Comparison of ENCODE assay signal across 2 cellular contexts in the genomic region with DNA sequence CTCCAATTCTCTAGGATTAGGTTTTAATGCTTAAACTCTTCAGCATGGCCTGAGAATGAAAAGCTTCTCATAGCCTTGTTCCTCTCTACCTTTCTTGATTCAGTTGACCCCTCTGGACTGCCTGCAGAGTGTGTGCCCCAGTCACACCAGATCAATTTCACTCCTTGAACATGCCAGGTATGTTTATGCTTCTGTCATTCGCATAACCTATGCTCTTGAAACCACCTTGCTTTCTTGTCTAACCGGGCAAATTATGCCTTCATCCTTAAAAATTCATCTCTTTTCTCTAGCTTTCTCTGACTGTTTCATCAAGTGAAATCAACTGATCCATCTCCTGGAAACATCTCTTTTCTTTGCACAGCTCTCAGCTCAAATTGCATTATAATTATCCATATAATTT.
TF ChIP-seq lines count a peak whose summit lies in the region.

No MANE protein-coding gene starts in this region.

TF ChIP-seq in H1, 55 proteins besides CTCF, POLR2A, EP300 and RAD21:
- TF ChIP-seq CHD7 (IDR thresholded peaks at IDR 0.05; ENCODE audit: insufficient replicate concordance, low read length) (no peak), JUN (IDR thresholded peaks at IDR 0.05; ENCODE audit: low read depth, low read length) (no peak), BACH1 (IDR thresholded peaks at IDR 0.05; ENCODE audit: low read length) (no peak), ZNF274 (IDR thresholded peaks at IDR 0.05; ENCODE audit: borderline replicate concordance, extremely low read depth, low read length) (no peak), EGR1 (IDR thresholded peaks at IDR 0.05; ENCODE audit: borderline replicate concordance, low read depth, low read length) (no peak), PHF8 (conservative IDR thresholded peaks at IDR 0.05; ENCODE audit: low read depth, low read length) (no peak), SRF (IDR thresholded peaks at IDR 0.05; ENCODE audit: low read depth, low read length) (no peak), KDM4A (IDR thresholded peaks at IDR 0.05; ENCODE audit: low read depth, low read length, severe bottlenecking) (no peak), SP1 (IDR thresholded peaks at IDR 0.05; ENCODE audit: low read depth, low read length) (no peak)

TF ChIP-seq in neural cell, 6 proteins besides CTCF, POLR2A, EP300 and RAD21:
- TF ChIP-seq REST (IDR thresholded peaks at IDR 0.05; ENCODE audit: borderline replicate concordance), result no peak
- peak; percentile 71 for TF ChIP-seq POLR2AphosphoS5 (IDR thresholded peaks at IDR 0.05)
- no peak for TF ChIP-seq MXI1 (conservative IDR thresholded peaks at IDR 0.05; ENCODE audit: poor library complexity, severe bottlenecking)
- no peak for TF ChIP-seq SMC3 (conservative IDR thresholded peaks at IDR 0.05; ENCODE audit: poor library complexity)
- TF ChIP-seq TAF1 (IDR thresholded peaks at IDR 0.05; ENCODE audit: low read depth), result no peak
- no peak for TF ChIP-seq EZH2 (IDR thresholded peaks at IDR 0.05; ENCODE audit: borderline replicate concordance, insufficient read depth, low read length, poor library complexity, severe bottlenecking)
